25 cellular contexts compared by ENCODE assay signal in the genomic region with DNA sequence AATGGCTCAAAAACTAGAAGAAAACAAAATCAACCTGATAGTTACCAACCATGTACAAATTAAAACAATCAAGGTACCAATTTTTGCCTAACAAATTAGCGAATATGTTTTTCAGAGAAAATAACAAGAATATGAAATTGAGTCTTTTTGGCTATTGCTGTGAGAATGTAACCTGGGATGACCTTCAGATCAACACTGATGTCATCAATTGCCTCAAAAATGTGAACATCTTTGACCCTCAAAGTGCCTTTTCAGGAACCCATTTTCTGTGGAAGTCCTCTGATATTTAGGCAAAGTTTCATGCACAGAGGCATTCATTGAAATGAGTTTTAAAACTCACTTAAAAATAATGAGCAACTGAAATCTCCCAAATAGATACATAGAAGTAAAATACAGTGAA.
"Had no signal": no experiment of that assay in that cellular context is flagged by ENCODE, and none has a peak within 500 bp of the region (broad histone marks: within the 10 kb centered on the region; RNA-seq: fewer than 3 reads in every experiment).

No MANE protein-coding gene starts in this region.

- H3K27ac ChIP-seq: colonic mucosa, coronary artery, epithelial cell of prostate, esophagus muscularis mucosa, esophagus squamous epithelium, foreskin keratinocyte, gastrocnemius medialis, gastroesophageal sphincter, heart left ventricle, hepatocyte had no signal

- H2AFZ ChIP-seq: hepatocyte had no signal

- H3K36me3 ChIP-seq: colonic mucosa, esophagus muscularis mucosa, esophagus squamous epithelium, gastrocnemius medialis, gastroesophageal sphincter, heart left ventricle had no signal

- ATAC-seq: effector memory CD8-positive, alpha-beta T cell; esophagus mucosa; foreskin keratinocyte; gastrocnemius medialis; gastroesophageal sphincter; heart left ventricle; heart right ventricle had no signal

- H3K4me3 ChIP-seq: colonic mucosa, coronary artery, dorsolateral prefrontal cortex, esophagus muscularis mucosa, esophagus squamous epithelium, gastrocnemius medialis, gastroesophageal sphincter, heart left ventricle, heart right ventricle, hepatocyte had no signal

- H3K4me2 ChIP-seq: hepatocyte had no signal

- H3K27me3 ChIP-seq: colonic mucosa, dorsolateral prefrontal cortex, esophagus muscularis mucosa, esophagus squamous epithelium, foreskin keratinocyte, gastrocnemius medialis, gastroesophageal sphincter, heart left ventricle, heart right ventricle, hepatocyte had no signal

- DNase-seq: colonic mucosa; cortex of kidney; dermis blood vessel endothelial cell; dorsolateral prefrontal cortex; effector CD4-positive, alpha-beta T cell; effector CD8-positive, alpha-beta T cell; effector memory CD4-positive, alpha-beta T cell; effector memory CD8-positive, alpha-beta T cell; endodermal cell; erythroblast; esophagus squamous epithelium; foreskin fibroblast; foreskin keratinocyte; foreskin melanocyte; gastrocnemius medialis; glutamatergic neuron; head of caudate nucleus; heart left ventricle; heart right ventricle had no signal

- H3K9me3 ChIP-seq: colonic mucosa, esophagus muscularis mucosa, esophagus squamous epithelium, gastrocnemius medialis, gastroesophageal sphincter, heart left ventricle, heart right ventricle had no signal
